17 cellular contexts compared by ENCODE assay signal in the genomic region with DNA sequence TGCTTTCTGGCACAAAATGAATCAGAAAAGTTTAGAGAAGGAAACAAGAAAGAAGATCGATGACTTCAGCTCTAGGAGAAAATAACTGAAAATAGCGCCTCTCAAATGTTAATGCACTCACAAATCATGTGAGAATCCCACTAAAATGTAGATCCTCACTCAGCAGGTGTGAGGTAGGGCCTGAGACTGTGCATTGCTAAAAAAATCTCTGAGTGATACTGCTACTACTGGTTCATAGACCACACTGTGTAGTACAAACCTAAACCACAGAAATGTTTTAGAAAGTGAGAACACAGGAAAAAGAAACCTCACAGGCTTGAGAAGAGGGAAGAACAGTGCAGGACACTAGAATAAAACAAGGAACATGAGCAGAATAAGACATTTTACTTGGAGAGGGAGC. TPM values are rescaled to one million over a fixed set of nuclear protein-coding genes. Genes with fewer than 3 reads are reported as not detected.
DNase-seq lines count a peak whose midpoint lies in the region; ATAC-seq, FAIRE-seq and TF ChIP-seq lines count a peak whose summit lies in the region.
"Had no signal": no experiment of that assay in that cellular context is flagged by ENCODE, and none has a peak within 500 bp of the region (broad histone marks: within the 10 kb centered on the region; RNA-seq: fewer than 3 reads in every experiment).

No MANE protein-coding gene starts in this region.

- no peaks in the 10 kb centered on the region for H4K20me1 ChIP-seq in GM12878 (ENCODE audit: control insufficient read depth, insufficient read depth)
- H4K20me1 ChIP-seq: BLaER1 treated with 17β-estradiol and CSF1 and Interleukin-3, amounts not matched to agents 10 nM and 100 nM had no signal

- TF ChIP-seq EP300 in GM12878 (IDR thresholded peaks at IDR 0.05; ENCODE audit: borderline replicate concordance in 1 of 2, control insufficient read depth in 1 of 2, low read depth in 2 of 2, low read length in 2 of 2): no peak

- ATAC-seq in GM18868 (IDR thresholded peaks at IDR 0.05; ENCODE audit: unreplicated experiment): peak; percentile 90
- peak; percentile 94 for ATAC-seq in GM21576 (IDR thresholded peaks at IDR 0.05; ENCODE audit: unreplicated experiment)
- ATAC-seq in HG03060 (IDR thresholded peaks at IDR 0.05; ENCODE audit: low read depth, unreplicated experiment): peak; percentile 84
- peak; percentile 54 for ATAC-seq in GM12878
- no peak for ATAC-seq in activated T-cell treated with anti-CD3 and anti-CD28 coated beads, Interleukin-2, amount 50 U/mL, for 4 hours
- ATAC-seq: body of pancreas, K562 had no signal

- H3K4me3 Mint-ChIP-seq in activated T-cell treated with anti-CD3 and anti-CD28 coated beads, Interleukin-2, amount 50 U/mL, for 4 hours: no peak overlapping the region
- H3K4me3 Mint-ChIP-seq: nephron had no signal

- no peak overlapping the region for H3K4me2 ChIP-seq in GM12878 (ENCODE audit: control insufficient read depth, insufficient read depth)
- H3K4me2 ChIP-seq: BLaER1 treated with 17β-estradiol and CSF1 and Interleukin-3, amounts not matched to agents 10 nM and 100 nM had no signal

- TF ChIP-seq RAD21 in GM12878 (IDR thresholded peaks at IDR 0.05; ENCODE audit: insufficient read depth, low read depth, low read length): no peak

- SMC1A ChIA-PET in GM12878 (lab: Charles Lee; ENCODE audit: uncharacterized antibody, unreplicated experiment): no interaction called here

- no peaks in the 10 kb centered on the region for H3K79me2 ChIP-seq in GM12878 (ENCODE audit: control insufficient read depth, insufficient read depth, low read length)

- POLR2A ChIA-PET in GM12878 (lab: Charles Lee): no interaction called here

- no peaks in the 10 kb centered on the region for H3K36me3 Mint-ChIP-seq in activated T-cell treated with anti-CD3 and anti-CD28 coated beads, Interleukin-2, amount 50 U/mL, for 4 hours (ENCODE audit: insufficient read depth)

- no peaks in the 10 kb centered on the region; a peak in 1 of 4 replicates for H3K27me3 ChIP-seq in GM12878 (replicated peaks in 1 of 2; ENCODE audit: control insufficient read depth in 2 of 2, insufficient read depth in 2 of 2, low read length in 1 of 2)
- H3K27me3 ChIP-seq: BLaER1 treated with 17β-estradiol and CSF1 and Interleukin-3, amounts not matched to agents 10 nM and 100 nM; body of pancreas; upper lobe of left lung had no signal

- H3K4me3 ChIP-seq in GM12878: no peak overlapping the region
- H3K4me3 ChIP-seq: BLaER1 treated with 17β-estradiol and CSF1 and Interleukin-3, amounts not matched to agents 10 nM and 100 nM; body of pancreas; K562; upper lobe of left lung had no signal

- intact Hi-C loops in GM12878 (cut with micrococcal nuclease; ENCODE audit: unreplicated experiment): no loop called here

- no peaks in the 10 kb centered on the region for H3K27me3 Mint-ChIP-seq in activated T-cell treated with anti-CD3 and anti-CD28 coated beads, Interleukin-2, amount 50 U/mL, for 4 hours (ENCODE audit: low read depth)

- in situ Hi-C loops in GM12878 (cut with MboI): no loop called here

- FAIRE-seq in GM12878 (lab: Jason Lieb, UNC): no peak
- FAIRE-seq: K562 had no signal

- TF ChIP-seq POLR2A in GM12878 (IDR thresholded peaks at IDR 0.05; ENCODE audit: low read depth, low read length): no peak

- DNase-seq in GM12878 (ENCODE audit: low read depth, low spot score) (no peak), EL (no peak), NCI-H510A (lab: John Stamatoyannopoulos, UW) (no peak)
- DNase-seq in activated T-cell treated with anti-CD3 and anti-CD28 coated beads, Interleukin-2, amount 50 U/mL, for 4 hours: no peak
- DNase-seq: activated gamma-delta T cell treated with Interleukin-2 at 50 U/mL for 16 hours, body of pancreas, NCI-H1417, OCI-M1, upper lobe of left lung had no signal

- no peak for TF ChIP-seq CTCF in GM12878 (IDR thresholded peaks at IDR 0.05 in 2 of 3, conservative IDR thresholded peaks at IDR 0.05 in 1 of 3; ENCODE audit: control insufficient read depth in 2 of 3, extremely low read depth in 1 of 3, insufficient read depth in 1 of 3, low read depth in 3 of 3, low read length in 3 of 3)

- H3K9ac ChIP-seq in GM12878 (ENCODE audit: control insufficient read depth, insufficient read depth, low read length): no peak overlapping the region
- H3K9ac ChIP-seq: BLaER1 treated with 17β-estradiol and CSF1 and Interleukin-3, amounts not matched to agents 10 nM and 100 nM had no signal

- H3K4me1 ChIP-seq in GM12878 (ENCODE audit: control insufficient read depth, insufficient read depth, low read length): peaks cover 6% of the 10 kb centered on the region; the same call in 1 of the 2 replicates
- H3K4me1 ChIP-seq: BLaER1 treated with 17β-estradiol and CSF1 and Interleukin-3, amounts not matched to agents 10 nM and 100 nM; upper lobe of left lung had no signal

- no peaks in the 10 kb centered on the region for H3K9me3 ChIP-seq in GM12878 (replicated peaks; ENCODE audit: control insufficient read depth, insufficient read depth, low read length)
- H3K9me3 ChIP-seq: BLaER1 treated with 17β-estradiol and CSF1 and Interleukin-3, amounts not matched to agents 10 nM and 100 nM; body of pancreas; upper lobe of left lung had no signal

- H3K36me3 ChIP-seq in GM12878 (ENCODE audit: control insufficient read depth in 2 of 2, insufficient read depth in 2 of 2, low read length in 1 of 2): no peaks in the 10 kb centered on the region
- H3K36me3 ChIP-seq: BLaER1 treated with 17β-estradiol and CSF1 and Interleukin-3, amounts not matched to agents 10 nM and 100 nM; upper lobe of left lung had no signal

- H3K27ac ChIP-seq in GM12878 (ENCODE audit: control insufficient read depth, insufficient read depth): no peak overlapping the region
- H3K27ac ChIP-seq: BLaER1 treated with 17β-estradiol and CSF1 and Interleukin-3, amounts not matched to agents 10 nM and 100 nM; body of pancreas; upper lobe of left lung had no signal

- CTCF ChIA-PET in GM12878 (lab: Yijun Ruan, JAX): no interaction called here

- no peaks in the 10 kb centered on the region for H3K4me1 Mint-ChIP-seq in activated T-cell treated with anti-CD3 and anti-CD28 coated beads, Interleukin-2, amount 50 U/mL, for 4 hours (ENCODE audit: low read depth)

- BruUV-seq in GM12878 (replicated peaks; lab: Mats Ljungman, UMichigan): no TSS peak

- WGBS in GM12878 (ENCODE audit: insufficient coverage, insufficient replicate concordance, low lambda C conversion rate, missing lambda C conversion rate): 3% methylated on average over 2 of the region's 2 CpGs

- RAD21 ChIA-PET in GM12878 (lab: Charles Lee; ENCODE audit: unreplicated experiment): no interaction called here

- H2AFZ ChIP-seq in GM12878 (ENCODE audit: control insufficient read depth, low read depth, low read length): no peak overlapping the region

- no peaks in the 10 kb centered on the region for H3K9me3 Mint-ChIP-seq in activated T-cell treated with anti-CD3 and anti-CD28 coated beads, Interleukin-2, amount 50 U/mL, for 4 hours
- H3K9me3 Mint-ChIP-seq: nephron had no signal

RNA-seq across cellular contexts. Expression of gene OR8D4, which starts 2.0 kb away (rescaled TPM):
- not detected in 2 replicates for total RNA-seq in GM12878 (2013; cell fraction: nucleolus; rRNA removed)
- total RNA-seq in GM12878 (2014; rRNA removed) (not detected in 2 replicates), GM12878 (2014; rRNA removed; fragmentation: Illumina TruSeq; extraction: Trizol) (not detected in 2 replicates), GM12878 (2021) (not detected in 2 replicates)
- not detected for polyA plus RNA-seq in GM12878 (2011; ENCODE audit: low read depth)
- polyA plus RNA-seq in GM12878 (2011; rRNA removed) (not detected in 2 replicates), GM12878 (2014; fragmentation: Illumina TruSeq; extraction: Trizol) (not detected in 2 replicates), GM12878 (2014; fragmentation: Nextera tagmentation; extraction: Ambion mirVana) (not detected), GM12878 (2014; rRNA removed) (not detected in 2 replicates), GM12878 (2016; fragmentation: Nextera tagmentation; extraction: Ambion mirVana) (not detected)
- not detected in 2 replicates for polyA plus RNA-seq in GM12878 (2011; cell fraction: cytosol; rRNA removed)
- not detected in 2 replicates for polyA plus RNA-seq in GM12878 (2011; cell fraction: nucleus; rRNA removed)
- not detected in 2 replicates for polyA plus RNA-seq in GM12878 (2012)
- not detected in 2 replicates for polyA minus RNA-seq in GM12878 (2011; rRNA and poly(A)+ RNA removed)
- polyA minus RNA-seq in GM12878 (2011; cell fraction: cytosol; rRNA and poly(A)+ RNA removed): not detected in 2 replicates
- not detected in 2 replicates for polyA minus RNA-seq in GM12878 (2011; cell fraction: nucleus; rRNA and poly(A)+ RNA removed)
- not detected for total RNA-seq in activated T-cell treated with anti-CD3 and anti-CD28 coated beads, Interleukin-2, amount 50 U/mL, for 4 hours
- total RNA-seq: K562, NCI-H460, upper lobe of left lung had no signal
- polyA plus RNA-seq: K562 had no signal

RNA-seq across cellular contexts. Expression of gene TMEM225, which starts 18.5 kb away (rescaled TPM):
- total RNA-seq in GM12878 (2013; cell fraction: nucleolus; rRNA removed): not detected in 2 replicates
- not detected in 2 replicates for total RNA-seq in GM12878 (2014; rRNA removed)
- total RNA-seq in GM12878 (2014; rRNA removed; fragmentation: Illumina TruSeq; extraction: Trizol): not detected in 2 replicates
- not detected in 2 replicates for total RNA-seq in GM12878 (2021)
- polyA plus RNA-seq in GM12878 (2011; ENCODE audit: low read depth): not detected
- not detected in 2 replicates for polyA plus RNA-seq in GM12878 (2011; rRNA removed)
- not detected in 2 replicates for polyA plus RNA-seq in GM12878 (2011; cell fraction: cytosol; rRNA removed)
- not detected in 2 replicates for polyA plus RNA-seq in GM12878 (2011; cell fraction: nucleus; rRNA removed)
- not detected in 2 replicates for polyA plus RNA-seq in GM12878 (2012)
- polyA plus RNA-seq in GM12878 (2014; fragmentation: Illumina TruSeq; extraction: Trizol): not detected in 2 replicates
- not detected for polyA plus RNA-seq in GM12878 (2014; fragmentation: Nextera tagmentation; extraction: Ambion mirVana)
- polyA plus RNA-seq in GM12878 (2014; rRNA removed): not detected in 2 replicates
- not detected for polyA plus RNA-seq in GM12878 (2016; fragmentation: Nextera tagmentation; extraction: Ambion mirVana)
- polyA minus RNA-seq in GM12878 (2011; rRNA and poly(A)+ RNA removed): not detected in 2 replicates
- polyA minus RNA-seq in GM12878 (2011; cell fraction: cytosol; rRNA and poly(A)+ RNA removed): not detected in 2 replicates
- polyA minus RNA-seq in GM12878 (2011; cell fraction: nucleus; rRNA and poly(A)+ RNA removed): not detected in 2 replicates
- not detected for total RNA-seq in activated T-cell treated with anti-CD3 and anti-CD28 coated beads, Interleukin-2, amount 50 U/mL, for 4 hours
- total RNA-seq: body of pancreas, K562, lower leg skin, NCI-H460, upper lobe of left lung had no signal
- polyA plus RNA-seq: K562 had no signal

RNA-seq across cellular contexts. Expression of gene OR4D5, which starts 35.5 kb away (rescaled TPM):
- total RNA-seq in GM12878 (2013; cell fraction: nucleolus; rRNA removed): not detected in 2 replicates
- not detected in 2 replicates for total RNA-seq in GM12878 (2014; rRNA removed)
- total RNA-seq in GM12878 (2014; rRNA removed; fragmentation: Illumina TruSeq; extraction: Trizol): not detected in 2 replicates
- not detected in 2 replicates for total RNA-seq in GM12878 (2021)
- not detected for polyA plus RNA-seq in GM12878 (2011; ENCODE audit: low read depth)
- polyA plus RNA-seq in GM12878 (2011; rRNA removed): not detected in 2 replicates
- not detected in 2 replicates for polyA plus RNA-seq in GM12878 (2011; cell fraction: cytosol; rRNA removed)
- polyA plus RNA-seq in GM12878 (2011; cell fraction: nucleus; rRNA removed): not detected in 2 replicates
- polyA plus RNA-seq in GM12878 (2012): not detected in 2 replicates
- polyA plus RNA-seq in GM12878 (2014; fragmentation: Illumina TruSeq; extraction: Trizol): not detected in 2 replicates
- polyA plus RNA-seq in GM12878 (2014; fragmentation: Nextera tagmentation; extraction: Ambion mirVana): not detected
- not detected in 2 replicates for polyA plus RNA-seq in GM12878 (2014; rRNA removed)
- polyA plus RNA-seq in GM12878 (2016; fragmentation: Nextera tagmentation; extraction: Ambion mirVana): not detected
- not detected in 2 replicates for polyA minus RNA-seq in GM12878 (2011; rRNA and poly(A)+ RNA removed)
- polyA minus RNA-seq in GM12878 (2011; cell fraction: cytosol; rRNA and poly(A)+ RNA removed): not detected in 2 replicates
- polyA minus RNA-seq in GM12878 (2011; cell fraction: nucleus; rRNA and poly(A)+ RNA removed): not detected in 2 replicates
- not detected for total RNA-seq in activated T-cell treated with anti-CD3 and anti-CD28 coated beads, Interleukin-2, amount 50 U/mL, for 4 hours
- total RNA-seq: K562, lower leg skin, NCI-H460, upper lobe of left lung had no signal
- polyA plus RNA-seq: K562 had no signal

RNA-seq across cellular contexts. Expression of gene OR6T1, which starts 39.7 kb away (rescaled TPM):
- total RNA-seq in GM12878 (2013; cell fraction: nucleolus; rRNA removed): not detected in 2 replicates
- total RNA-seq in GM12878 (2014; rRNA removed) (not detected in 2 replicates), GM12878 (2014; rRNA removed; fragmentation: Illumina TruSeq; extraction: Trizol) (not detected in 2 replicates), GM12878 (2021) (not detected in 2 replicates)
- not detected for polyA plus RNA-seq in GM12878 (2011; ENCODE audit: low read depth)
- polyA plus RNA-seq in GM12878 (2011; rRNA removed) (not detected in 2 replicates), GM12878 (2014; fragmentation: Illumina TruSeq; extraction: Trizol) (not detected in 2 replicates), GM12878 (2014; fragmentation: Nextera tagmentation; extraction: Ambion mirVana) (not detected), GM12878 (2014; rRNA removed) (not detected in 2 replicates), GM12878 (2016; fragmentation: Nextera tagmentation; extraction: Ambion mirVana) (not detected)
- polyA plus RNA-seq in GM12878 (2011; cell fraction: cytosol; rRNA removed): not detected in 2 replicates
- not detected in 2 replicates for polyA plus RNA-seq in GM12878 (2011; cell fraction: nucleus; rRNA removed)
- not detected in 2 replicates for polyA plus RNA-seq in GM12878 (2012)
- not detected in 2 replicates for polyA minus RNA-seq in GM12878 (2011; rRNA and poly(A)+ RNA removed)
- not detected in 2 replicates for polyA minus RNA-seq in GM12878 (2011; cell fraction: cytosol; rRNA and poly(A)+ RNA removed)
- polyA minus RNA-seq in GM12878 (2011; cell fraction: nucleus; rRNA and poly(A)+ RNA removed): not detected in 2 replicates
- not detected for total RNA-seq in activated T-cell treated with anti-CD3 and anti-CD28 coated beads, Interleukin-2, amount 50 U/mL, for 4 hours
- total RNA-seq: body of pancreas, K562, lower leg skin, NCI-H460, upper lobe of left lung had no signal
- polyA plus RNA-seq: K562 had no signal

Comparison
In these comparisons a context has a peak if more than half of its experiments do, and no peak if none do; other contexts are left out.
1. ATAC-seq: peak in GM18868 (single experiment), GM21576 (single experiment), HG03060 (single experiment) and GM12878 (single experiment); none in activated T-cell treated with anti-CD3 and anti-CD28 coated beads, Interleukin-2, amount 50 U/mL, for 4 hours (0 of 2).